In the genomic region with DNA sequence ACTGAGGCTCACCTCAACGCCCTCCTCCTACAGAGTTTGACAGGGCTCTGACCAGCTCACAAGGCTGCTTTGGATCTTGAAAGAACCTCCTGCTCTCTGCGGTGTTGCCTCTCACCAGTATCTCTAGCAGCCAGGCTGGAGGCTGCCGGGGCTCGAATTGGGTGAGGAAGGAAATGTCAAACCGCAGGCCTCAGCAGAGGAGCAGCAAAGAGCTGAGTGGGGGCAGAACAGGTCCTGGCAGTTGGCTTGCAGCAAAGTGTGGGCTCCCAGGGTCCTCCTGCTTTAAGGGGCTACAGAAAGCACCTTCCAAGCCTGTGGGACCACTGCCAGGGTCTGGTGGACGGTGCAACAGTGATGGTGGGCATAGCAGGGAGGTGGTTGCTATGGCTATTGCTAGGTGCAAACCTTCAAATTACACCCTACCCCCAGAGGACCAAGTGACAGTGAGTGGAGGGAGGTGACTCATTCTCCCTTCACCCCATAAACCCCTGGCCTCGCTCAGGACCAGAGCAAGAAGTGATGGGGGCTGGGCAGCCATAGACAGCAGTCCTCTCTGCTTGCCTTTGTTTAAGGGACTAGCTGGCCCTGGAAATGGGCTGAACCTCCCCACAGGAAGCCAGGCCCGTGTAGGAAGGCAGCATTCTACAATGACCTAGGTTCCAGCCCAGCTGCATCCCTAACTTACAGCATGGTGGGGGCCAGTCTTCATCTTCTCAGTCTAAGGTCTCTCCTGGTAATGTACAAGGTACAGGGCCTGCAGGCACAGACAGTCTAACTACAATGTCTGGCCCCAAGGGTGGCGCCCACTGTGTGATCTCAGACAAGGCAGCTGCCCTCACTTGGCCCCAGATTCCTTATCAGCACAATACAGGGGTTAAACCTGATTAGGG, we compare ENCODE assay signal across 8 cellular contexts. TPM values are rescaled to one million over a fixed set of nuclear protein-coding genes. Genes with fewer than 3 reads are reported as not detected.
DNase-seq lines count a peak whose midpoint lies in the region; ATAC-seq lines count a peak whose summit lies in the region.

No MANE protein-coding gene starts in this region.

- H3K4me3 Mint-ChIP-seq in T-helper 1 cell treated with Interleukin-12 subunit alpha and Interleukin-12 subunit beta and Interleukin-4 antibody, amounts not matched to agents 30 μg/mL and 1 μg/mL, for 36 hours, result peak overlapping the region; percentile 85
- peak overlapping the region; percentile 83 for H3K4me3 Mint-ChIP-seq in activated naive CD8-positive, alpha-beta T cell

- H3K9me3 ChIP-seq in SJCRH30 (replicated peaks), result no peaks in the 10 kb centered on the region

- H3K9ac ChIP-seq in rectal smooth muscle tissue (ENCODE audit: low read length), result no peak overlapping the region

- H3K27me3 ChIP-seq in rectal smooth muscle tissue (ENCODE audit: control insufficient read depth, insufficient read depth, low read length), result no peaks in the 10 kb centered on the region
- no peaks in the 10 kb centered on the region for H3K27me3 ChIP-seq in SJCRH30

- H3K27ac ChIP-seq in rectal smooth muscle tissue (ENCODE audit: low read depth, low read length) (no peak overlapping the region), SJCRH30 (no peak overlapping the region)

- H3K4me1 ChIP-seq in rectal smooth muscle tissue (ENCODE audit: control insufficient read depth, insufficient read depth, low read length), result peaks cover 5% of the 10 kb centered on the region
- no peaks in the 10 kb centered on the region for H3K4me1 ChIP-seq in SJCRH30

- peaks cover 73% of the 10 kb centered on the region for H3K36me3 Mint-ChIP-seq in T-helper 1 cell treated with Interleukin-12 subunit alpha and Interleukin-12 subunit beta and Interleukin-4 antibody, amounts not matched to agents 30 μg/mL and 1 μg/mL, for 36 hours (ENCODE audit: low read depth)
- peaks cover 21% of the 10 kb centered on the region for H3K36me3 Mint-ChIP-seq in activated naive CD8-positive, alpha-beta T cell

- no peak for DNase-seq in SJCRH30
- DNase-seq in NCI-H1694 (lab: John Stamatoyannopoulos, UW), result no peak
- DNase-seq in cerebellar cortex (ENCODE audit: low spot score), result no peak

- no peaks in the 10 kb centered on the region for H3K27me3 Mint-ChIP-seq in T-helper 1 cell treated with Interleukin-12 subunit alpha and Interleukin-12 subunit beta and Interleukin-4 antibody, amounts not matched to agents 30 μg/mL and 1 μg/mL, for 36 hours (ENCODE audit: low read depth)
- H3K27me3 Mint-ChIP-seq in activated naive CD8-positive, alpha-beta T cell, result no peaks in the 10 kb centered on the region

- H3K36me3 ChIP-seq in rectal smooth muscle tissue (ENCODE audit: control insufficient read depth, insufficient read depth, low read length) (no peaks in the 10 kb centered on the region), SJCRH30 (no peaks in the 10 kb centered on the region)

- no peaks in the 10 kb centered on the region for H3K9me3 Mint-ChIP-seq in T-helper 1 cell treated with Interleukin-12 subunit alpha and Interleukin-12 subunit beta and Interleukin-4 antibody, amounts not matched to agents 30 μg/mL and 1 μg/mL, for 36 hours
- no peaks in the 10 kb centered on the region for H3K9me3 Mint-ChIP-seq in activated naive CD8-positive, alpha-beta T cell (ENCODE audit: low read depth)

- ATAC-seq in GM19025 (IDR thresholded peaks at IDR 0.05; ENCODE audit: low read depth, unreplicated experiment) (peak; percentile 88), HG03095 (IDR thresholded peaks at IDR 0.05; ENCODE audit: unreplicated experiment) (peak; percentile 81)

- H3K27ac Mint-ChIP-seq in T-helper 1 cell treated with Interleukin-12 subunit alpha and Interleukin-12 subunit beta and Interleukin-4 antibody, amounts not matched to agents 30 μg/mL and 1 μg/mL, for 36 hours, result peak overlapping the region; percentile 98
- peak overlapping the region; percentile 96 for H3K27ac Mint-ChIP-seq in activated naive CD8-positive, alpha-beta T cell

- H3K4me3 ChIP-seq in rectal smooth muscle tissue (ENCODE audit: low read length) (peak overlapping the region; percentile 7), SJCRH30 (no peak overlapping the region)

- peaks cover 92% of the 10 kb centered on the region for H3K4me1 Mint-ChIP-seq in T-helper 1 cell treated with Interleukin-12 subunit alpha and Interleukin-12 subunit beta and Interleukin-4 antibody, amounts not matched to agents 30 μg/mL and 1 μg/mL, for 36 hours (ENCODE audit: low read depth)
- H3K4me1 Mint-ChIP-seq in activated naive CD8-positive, alpha-beta T cell (ENCODE audit: low read depth), result peaks cover 91% of the 10 kb centered on the region

RNA-seq across cellular contexts. Expression of gene LCP2, which starts 18.7 kb away (rescaled TPM):
- total RNA-seq in SJCRH30 (2014; rRNA removed; shearing (Covaris generic)), result not detected in 2 replicates

RNA-seq across cellular contexts. Expression of gene C5orf58, which starts 46.1 kb away (rescaled TPM):
- not detected in 2 replicates for total RNA-seq in SJCRH30 (2014; rRNA removed; shearing (Covaris generic))
